In genomic region chr5:169549453-169549852, GRCh38 we compare ENCODE assay signal across 26 cellular contexts.
"Had no signal": no experiment of that assay in that cellular context is flagged by ENCODE, and none has a peak within 500 bp of the region (broad histone marks: within the 10 kb centered on the region; RNA-seq: fewer than 3 reads in every experiment).

No MANE protein-coding gene starts in this region.

- ATAC-seq: activated CD4-positive, alpha-beta T cell treated with anti-CD3 and anti-CD28 coated beads for 36 hours; activated CD8-positive, alpha-beta memory T cell treated with anti-CD3 and anti-CD28 coated beads, Interleukin-2, amount 10 ng/mL, durations not matched to agents 7 days and 5 days; activated CD8-positive, alpha-beta T cell treated with anti-CD3 and anti-CD28 coated beads, Interleukin-2, amount 10 ng/mL, durations not matched to agents 7 days and 5 days; activated naive CD4-positive, alpha-beta T cell treated with anti-CD3 and anti-CD28 coated beads, Interleukin-2, amount 50 U/mL, for 72 hours; body of pancreas; effector memory CD8-positive, alpha-beta T cell; heart left ventricle had no signal

- H3K9me3 ChIP-seq: body of pancreas, esophagus muscularis mucosa had no signal

- H3K27ac ChIP-seq: body of pancreas, esophagus muscularis mucosa, heart left ventricle had no signal

- H3K4me3 ChIP-seq: body of pancreas, esophagus muscularis mucosa, heart left ventricle had no signal

- DNase-seq: activated CD4-positive, alpha-beta memory T cell treated with anti-CD3 and anti-CD28 coated beads for 36 hours; activated CD4-positive, alpha-beta T cell treated with anti-CD3 and anti-CD28 coated beads for 36 hours; activated CD4-positive, alpha-beta T cell treated with anti-CD3 and anti-CD28 coated beads, Interleukin-2, amount 10 ng/mL, durations not matched to agents 24 days and 14 days; activated CD4-positive, CD25-positive, alpha-beta regulatory T cell; activated CD4-positive, CD25-positive, alpha-beta regulatory T cell treated with anti-CD3 and anti-CD28 coated beads, Interleukin-2, amount 50 U/mL, for 72 hours; activated CD8-positive, alpha-beta memory T cell treated with anti-CD3 and anti-CD28 coated beads, Interleukin-2, amount 10 ng/mL, durations not matched to agents 7 days and 5 days; activated CD8-positive, alpha-beta memory T cell treated with anti-CD3 and anti-CD28 coated beads, Interleukin-2, amount 50 U/mL, for 4 hours; activated CD8-positive, alpha-beta T cell treated with anti-CD3 and anti-CD28 coated beads, Interleukin-2, amount 10 ng/mL, durations not matched to agents 7 days and 5 days; activated effector memory CD4-positive, alpha-beta T cell treated with anti-CD3 and anti-CD28 coated beads, Interleukin-2, amount 50 U/mL, for 16 hours; activated naive CD4-positive, alpha-beta T cell treated with anti-CD3 and anti-CD28 coated beads, Interleukin-2, amount 10 ng/mL, durations not matched to agents 7 days and 5 days; activated naive CD8-positive, alpha-beta T cell treated with anti-CD3 and anti-CD28 coated beads, Interleukin-2, amount 10 ng/mL, durations not matched to agents 7 days and 5 days; activated T-cell treated with anti-CD3 and anti-CD28 coated beads, Interleukin-2, amount 50 U/mL, for 1 hour; activated T-cell treated with anti-CD3 and anti-CD28 coated beads, Interleukin-2, amount 50 U/mL, for 48 hours; amniotic stem cell; anterior cingulate cortex; body of pancreas; caudate nucleus; cortex of kidney; dermis blood vessel endothelial cell; effector CD4-positive, alpha-beta T cell; effector memory CD8-positive, alpha-beta T cell; erythroblast; heart left ventricle; T-helper 2 cell had no signal

- H3K36me3 ChIP-seq: esophagus muscularis mucosa, heart left ventricle had no signal

- H3K27me3 ChIP-seq: body of pancreas had no signal

- H3K4me1 ChIP-seq: body of pancreas, esophagus muscularis mucosa, heart left ventricle had no signal
